27 cellular contexts compared by ENCODE assay signal in genomic region chr2:892401-892800, GRCh38. TPM values are rescaled to one million over a fixed set of nuclear protein-coding genes. Genes with fewer than 3 reads are reported as not detected.
"Had no signal": no experiment of that assay in that cellular context is flagged by ENCODE, and none has a peak within 500 bp of the region (broad histone marks: within the 10 kb centered on the region; RNA-seq: fewer than 3 reads in every experiment).

No MANE protein-coding gene starts in this region.

- H3K27ac ChIP-seq: esophagus squamous epithelium, heart right ventricle, lower lobe of right lung, neutrophil, psoas muscle, sigmoid colon, testis, tibial artery had no signal

- DNase-seq: cortex of kidney; effector memory CD8-positive, alpha-beta T cell; erythroblast; esophagus squamous epithelium; foreskin melanocyte; glutamatergic neuron; heart right ventricle; hypothalamus; immature natural killer cell; left ventricle myocardium superior; lower lobe of right lung; naive B cell; psoas muscle; right cardiac atrium; sigmoid colon; stimulated activated CD4-positive, alpha-beta T cell treated with anti-CD3 and anti-CD28 coated beads, Interleukin-4, amount 100 ng/mL, for 4 hours; stimulated activated naive CD8-positive, alpha-beta T cell treated with anti-CD3 and anti-CD28 coated beads, Interleukin-15, Interleukin-2, amounts not matched to agents 100 U/mL and 50 U/mL, for 24 hours; substantia nigra; testis; tibial artery had no signal

- H3K36me3 Mint-ChIP-seq: memory B cell; stimulated activated memory B cell treated with anti-CD40 and anti-IgM and Interleukin-4, amounts not matched to agents 10 μg/mL and 1 μg/mL and 100 μg/mL, for 72 hours; type B pancreatic cell had no signal

- H3K9me3 ChIP-seq: neutrophil, psoas muscle, testis had no signal

- H3K4me3 ChIP-seq: esophagus squamous epithelium, heart right ventricle, lower lobe of right lung, psoas muscle, sigmoid colon, testis, tibial artery had no signal

- H3K27me3 Mint-ChIP-seq: type B pancreatic cell had no signal

- ATAC-seq: effector memory CD8-positive, alpha-beta T cell; heart right ventricle; left ventricle myocardium superior; natural killer cell treated with Interleukin-12 subunit alpha and Interleukin-12 subunit beta and Interleukin-15 and Interleukin-18, amount 100 ng/mL, for 72 hours; psoas muscle; right cardiac atrium; stimulated activated memory B cell treated with anti-CD40 and anti-IgM and Interleukin-4, amounts not matched to agents 10 μg/mL and 1 μg/mL and 100 μg/mL, for 72 hours; stimulated activated naive CD8-positive, alpha-beta T cell treated with anti-CD3 and anti-CD28 coated beads, Interleukin-15, Interleukin-2, amounts not matched to agents 100 U/mL and 50 U/mL, for 24 hours had no signal

- H3K4me3 Mint-ChIP-seq: effector memory CD8-positive, alpha-beta T cell; immature natural killer cell; memory B cell; natural killer cell treated with Interleukin-12 subunit alpha and Interleukin-12 subunit beta and Interleukin-15 and Interleukin-18, amount 100 ng/mL, for 72 hours; neural crest cell; stimulated activated memory B cell treated with anti-CD40 and anti-IgM and Interleukin-4, amounts not matched to agents 10 μg/mL and 1 μg/mL and 100 μg/mL, for 72 hours; type B pancreatic cell had no signal

- H3K4me1 ChIP-seq: esophagus squamous epithelium, heart right ventricle, lower lobe of right lung, psoas muscle, sigmoid colon, tibial artery had no signal

- H3K36me3 ChIP-seq: esophagus squamous epithelium, heart right ventricle, lower lobe of right lung, neutrophil, sigmoid colon, tibial artery had no signal

- H3K27ac Mint-ChIP-seq: effector memory CD8-positive, alpha-beta T cell; immature natural killer cell; memory B cell; natural killer cell treated with Interleukin-12 subunit alpha and Interleukin-12 subunit beta and Interleukin-15 and Interleukin-18, amount 100 ng/mL, for 72 hours; stimulated activated memory B cell treated with anti-CD40 and anti-IgM and Interleukin-4, amounts not matched to agents 10 μg/mL and 1 μg/mL and 100 μg/mL, for 72 hours; type B pancreatic cell had no signal

- H3K4me1 Mint-ChIP-seq: immature natural killer cell; memory B cell; naive B cell; stimulated activated memory B cell treated with anti-CD40 and anti-IgM and Interleukin-4, amounts not matched to agents 10 μg/mL and 1 μg/mL and 100 μg/mL, for 72 hours had no signal

- H3K27me3 ChIP-seq: esophagus squamous epithelium, neutrophil, testis had no signal

RNA-seq across cellular contexts. Expression of gene SNTG2, which starts 58.2 kb away (rescaled TPM):
- total RNA-seq: dermis microvascular lymphatic vessel endothelial cell had no signal
